19 cellular contexts compared by ENCODE assay signal in the genomic region with DNA sequence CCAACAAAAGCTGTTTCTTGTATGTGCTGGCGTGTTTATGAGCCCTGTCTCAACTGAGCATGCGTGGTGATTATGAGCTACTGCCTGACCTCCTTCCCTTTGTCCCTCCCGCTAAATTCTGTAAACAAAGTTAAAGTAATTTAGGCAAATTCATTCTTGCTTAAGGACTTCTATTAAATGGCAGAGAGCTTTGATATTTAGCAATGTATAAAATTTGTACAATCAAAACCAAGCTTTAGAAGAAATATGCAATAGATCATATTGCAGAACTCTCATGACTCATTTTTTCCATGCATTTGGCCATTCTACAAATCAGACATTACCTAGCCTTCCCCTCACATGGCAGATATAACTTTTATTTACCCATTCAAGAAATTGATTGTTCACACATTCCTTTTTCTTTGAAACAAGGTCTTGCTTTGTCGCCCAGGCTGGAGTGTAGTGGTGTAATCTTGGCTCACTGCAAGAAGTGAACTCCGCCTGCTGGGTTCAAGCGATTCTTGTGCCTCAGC. TPM values are rescaled to one million over a fixed set of nuclear protein-coding genes. Genes with fewer than 3 reads are reported as not detected.
DNase-seq lines count a peak whose midpoint lies in the region; ATAC-seq and TF ChIP-seq lines count a peak whose summit lies in the region.
"Had no signal": no experiment of that assay in that cellular context is flagged by ENCODE, and none has a peak within 500 bp of the region (broad histone marks: within the 10 kb centered on the region; RNA-seq: fewer than 3 reads in every experiment).

No MANE protein-coding gene starts in this region.

- POLR2A ChIA-PET in AG04450 (lab: Yijun Ruan, JAX) (interaction anchor here (0.6 to 1.3 kb wide), 5 partner anchors 10 to 153 kb away, joined by 3 to 4 read pairs (median 3); partner anchors contain the start of gene RPL37A), PC-9 (lab: Charles Lee; ENCODE audit: unreplicated experiment) (interaction anchor here (1.0 kb wide), 1 partner anchor 153 kb away, joined by 5 read pairs; the partner anchor contains the start of gene RPL37A)

- H3K27ac Mint-ChIP-seq in mesothelial cell of epicardium, result peak overlapping the region; percentile 71

- peaks cover 14% of the 10 kb centered on the region; the same call in 1 of the 2 replicates for H3F3A ChIP-seq in PC-9 (ENCODE audit: insufficient read depth, low read depth)

- H3K79me2 ChIP-seq in PC-9 (ENCODE audit: low read depth), result no peaks in the 10 kb centered on the region; the same call in 1 of the 2 replicates

- no peak overlapping the region for H3K4me3 ChIP-seq in AG04450 (ENCODE audit: low read depth, low read length)
- no peak overlapping the region for H3K4me3 ChIP-seq in PC-9
- H3K4me3 ChIP-seq in uterus, result no peak overlapping the region
- H3K4me3 ChIP-seq: lung, ovary had no signal

- H3K9me3 ChIP-seq in AG04450 (ENCODE audit: control insufficient read depth, insufficient read depth, low read length), result no peaks in the 10 kb centered on the region
- H3K9me3 ChIP-seq in PC-9 (ENCODE audit: insufficient read depth, low read depth), result no peaks in the 10 kb centered on the region
- H3K9me3 ChIP-seq in uterus, result no peaks in the 10 kb centered on the region
- H3K9me3 ChIP-seq: ovary had no signal

- intact Hi-C loops in PC-9 (cut with micrococcal nuclease; ENCODE audit: unreplicated experiment), result no loop called here
- intact Hi-C loops in uterus (cut with DNase I; ENCODE audit: low total_unique reads), result no loop called here

- H3K27me3 Mint-ChIP-seq in mesothelial cell of epicardium (ENCODE audit: low read depth), result no peaks in the 10 kb centered on the region

- H3K27ac ChIP-seq in AG04450 (ENCODE audit: low read depth, low read length) (peak overlapping the region; percentile 81), PC-9 (peak overlapping the region; percentile 45; the same call in 1 of the 2 replicates), uterus (peak overlapping the region in 1 of 2 donors; percentile 0)
- H3K27ac ChIP-seq: ovary had no signal

- H3K9me3 Mint-ChIP-seq in mesothelial cell of epicardium, result no peaks in the 10 kb centered on the region
- H3K9me3 Mint-ChIP-seq: activated naive CD4-positive, alpha-beta T cell treated with anti-CD3 and anti-CD28 coated beads, Interleukin-2, amount 50 U/mL, for 72 hours had no signal

- peaks cover 15% of the 10 kb centered on the region for H3K4me1 Mint-ChIP-seq in mesothelial cell of epicardium

- CTCF ChIA-PET in AG04450 (lab: Charles Lee), result interaction anchor here (0.8 to 19.8 kb wide), 3 partner anchors 16 to 132 kb away, joined by 4 to 594 read pairs (median 7); no protein-coding TSS in a partner anchor
- CTCF ChIA-PET in PC-9 (lab: Charles Lee), result no interaction called here

- ATAC-seq in HG03108 (IDR thresholded peaks at IDR 0.05; ENCODE audit: unreplicated experiment), result no peak
- ATAC-seq: activated naive CD4-positive, alpha-beta T cell treated with anti-CD3 and anti-CD28 coated beads, Interleukin-2, amount 50 U/mL, for 72 hours had no signal

- peaks cover 26% of the 10 kb centered on the region for H3K4me1 ChIP-seq in PC-9 (replicated peaks; ENCODE audit: insufficient read depth)
- no peaks in the 10 kb centered on the region for H3K4me1 ChIP-seq in uterus

- H3K4me2 ChIP-seq in PC-9, result no peak overlapping the region

- peaks cover 15% of the 10 kb centered on the region for H3K36me3 Mint-ChIP-seq in mesothelial cell of epicardium
- H3K36me3 Mint-ChIP-seq: activated naive CD4-positive, alpha-beta T cell treated with anti-CD3 and anti-CD28 coated beads, Interleukin-2, amount 50 U/mL, for 72 hours had no signal

- TF ChIP-seq CTCF in AG04450 (IDR thresholded peaks at IDR 0.05; ENCODE audit: low read depth, low read length) (no peak), PC-9 (conservative IDR thresholded peaks at IDR 0.05) (no peak), mesothelial cell of epicardium (IDR thresholded peaks at IDR 0.05; ENCODE audit: unreplicated experiment) (no peak), uterus (IDR thresholded peaks at IDR 0.05) (no peak)

- DNase-seq in AG04450 (ENCODE audit: low read depth, low spot score), result peak; percentile 53
- DNase-seq in PC-9, result no peak
- DNase-seq in dedifferentiated amniotic fluid mesenchymal stem cell (ENCODE audit: extremely low spot score), result peak; percentile 88
- DNase-seq in mesothelial cell of epicardium (ENCODE audit: low spot score in 2 of 2, unreplicated experiment in 2 of 2), result no peak
- no peak for DNase-seq in uterus
- no peak for DNase-seq in OCI-M2 (lab: John Stamatoyannopoulos, UW; ENCODE audit: unreplicated experiment)
- no peak for DNase-seq in NCI-H2081 (lab: John Stamatoyannopoulos, UW)
- DNase-seq: ACHN; DMS79; effector memory CD4-positive, alpha-beta T cell; NCI-H1436 treated with DMSO at 0.1 percent for 48 hours; NCI-H774; SHP77 treated with DMSO at 0.1 percent for 48 hours; stimulated activated CD4-positive, alpha-beta T cell treated with anti-CD3 and anti-CD28 coated beads, Interleukin-2, amount 100 ng/mL, for 24 hours had no signal

- no peaks in the 10 kb centered on the region for H3K9me2 ChIP-seq in PC-9 (ENCODE audit: insufficient read depth)

- BruUV-seq in PC-9 (replicated peaks; lab: Mats Ljungman, UMichigan), result no TSS peak

- no peak for TF ChIP-seq POLR2A in uterus (IDR thresholded peaks at IDR 0.05)

- H3K36me3 ChIP-seq in PC-9 (ENCODE audit: low read depth) (no peaks in the 10 kb centered on the region), uterus (no peaks in the 10 kb centered on the region)
- H3K36me3 ChIP-seq: ovary had no signal

- no peak overlapping the region for H2AFZ ChIP-seq in PC-9

- H3K27me3 ChIP-seq in AG04450 (ENCODE audit: control insufficient read depth, insufficient read depth, low read length), result peaks cover 2% of the 10 kb centered on the region
- no peaks in the 10 kb centered on the region for H3K27me3 ChIP-seq in PC-9 (ENCODE audit: insufficient read depth, low read depth)
- no peaks in the 10 kb centered on the region for H3K27me3 ChIP-seq in uterus
- H3K27me3 ChIP-seq: ovary had no signal

- H4K20me1 ChIP-seq in PC-9 (ENCODE audit: insufficient read depth), result no peaks in the 10 kb centered on the region

- H3K4me3 Mint-ChIP-seq in mesothelial cell of epicardium, result no peak overlapping the region

RNA-seq across cellular contexts. Expression of gene IGFBP2, which starts 18.2 kb away (rescaled TPM):
- 25.2 and 41.7 TPM in 2 replicates for polyA plus RNA-seq in AG04450 (2011; rRNA removed)
- 4.3 and 8.8 TPM in 2 replicates for polyA minus RNA-seq in AG04450 (2011; rRNA and poly(A)+ RNA removed)
- total RNA-seq in PC-9 (2021) (106 and 133 TPM in 2 replicates), mesothelial cell of epicardium (376 to 409 TPM (median 381 TPM) in 3 replicates), uterus (100 to 1,000 TPM in 2 of 4 donors, 10 to 100 TPM in 2; 59.5 to 398 (median 102) TPM)

RNA-seq across cellular contexts. Expression of gene IGFBP5, which starts 43.9 kb away (rescaled TPM):
- polyA plus RNA-seq in AG04450 (2011; rRNA removed), result 3,867 and 4,154 TPM in 2 replicates
- polyA minus RNA-seq in AG04450 (2011; rRNA and poly(A)+ RNA removed), result 2,998 and 3,399 TPM in 2 replicates
- total RNA-seq in PC-9 (2021) (5.5 and 10.0 TPM in 2 replicates), mesothelial cell of epicardium (415 to 456 TPM (median 447 TPM) in 3 replicates), uterus (1,000 to 10,000 TPM in 1 of 4 donors, 100 to 1,000 TPM in 3; 480 to 2,812 (median 618) TPM)
- total RNA-seq: activated CD8-positive, alpha-beta memory T cell treated with anti-CD3 and anti-CD28 coated beads for 36 hours had no signal

Comparison
In these comparisons a context has a peak if more than half of its experiments do, and no peak if none do; other contexts are left out.
1. DNase-seq: peak in AG04450 (single experiment) and dedifferentiated amniotic fluid mesenchymal stem cell (single experiment); none in PC-9 (0 of 2), mesothelial cell of epicardium (0 of 2), uterus (0 of 2), OCI-M2 (single experiment) and NCI-H2081 (0 of 2).
2. RNA of gene IGFBP5, which starts 43.9 kb away (total RNA-seq): 480 to 2,812 TPM in uterus and 415 to 456 TPM in mesothelial cell of epicardium; 5.5 to 10.0 TPM in PC-9; every median in the first group is over 10 times any median in the second.